5 cellular contexts compared by ENCODE assay signal in the genomic region with DNA sequence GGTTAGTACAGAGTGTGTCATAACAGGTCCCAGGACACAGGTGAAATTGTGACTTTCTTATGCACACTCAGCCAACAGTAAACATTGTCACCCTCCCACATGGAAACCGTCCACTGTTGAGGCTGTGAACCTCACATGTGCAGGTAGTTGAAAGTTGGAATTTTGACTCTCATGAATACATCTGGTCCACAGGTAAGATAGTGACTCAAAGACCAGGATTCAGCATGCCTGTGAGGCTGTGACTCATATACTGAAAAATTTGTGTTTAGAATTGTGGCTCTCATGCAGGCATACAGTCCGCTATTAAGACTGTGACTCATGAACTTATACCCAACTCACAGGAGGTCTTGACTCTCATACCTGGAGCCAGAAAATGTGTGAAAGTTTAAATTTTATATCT.
"Had no signal": no experiment of that assay in that cellular context is flagged by ENCODE, and none has a peak within 500 bp of the region (broad histone marks: within the 10 kb centered on the region; RNA-seq: fewer than 3 reads in every experiment).

No MANE protein-coding gene starts in this region.

- DNase-seq: GM23248, GOT3, H9, HCEC 1CT, IMR-90 had no signal

- H3K27ac Mint-ChIP-seq: H9 had no signal

- H3K4me3 Mint-ChIP-seq: H9 had no signal

- H3K4me1 Mint-ChIP-seq: H9 had no signal

- H3K27ac ChIP-seq: GM23248 had no signal

- H2AFZ ChIP-seq: GM23248 had no signal

- H3K4me3 ChIP-seq: GM23248 had no signal

- H3K9ac ChIP-seq: GM23248 had no signal
